Comparison of ENCODE assay signal across 10 cellular contexts in the genomic region with DNA sequence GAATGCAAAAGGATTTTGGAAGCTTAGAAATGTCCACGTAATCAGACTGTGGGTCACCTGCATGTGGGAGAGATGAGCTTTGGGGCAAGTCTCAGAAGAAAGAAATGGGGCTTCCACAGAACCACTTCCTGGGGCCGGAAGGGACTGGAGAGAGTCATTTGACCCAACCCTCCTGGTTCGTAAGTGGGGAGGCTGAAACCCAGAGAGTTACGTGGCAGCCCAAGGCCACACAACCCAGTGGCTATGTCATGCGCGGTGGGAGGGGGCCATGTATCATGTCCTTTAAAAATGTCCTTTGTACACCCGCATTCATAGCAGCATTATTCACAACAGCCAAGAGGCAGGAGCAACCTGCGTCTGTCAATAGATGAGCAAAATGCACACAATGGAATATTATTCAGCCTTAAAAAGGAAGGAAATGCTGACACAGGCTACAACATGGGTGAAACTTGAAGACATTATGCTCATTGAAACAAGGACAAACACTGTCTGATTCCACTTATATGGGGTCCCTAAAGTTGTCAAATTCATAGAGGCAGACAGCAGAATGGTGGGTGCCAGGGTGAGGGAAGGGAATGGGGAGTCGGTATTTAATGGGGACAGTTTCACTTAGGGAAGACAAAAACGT. TPM values are rescaled to one million over a fixed set of nuclear protein-coding genes. Genes with fewer than 3 reads are reported as not detected.
DNase-seq lines count a peak whose midpoint lies in the region; ATAC-seq, FAIRE-seq and TF ChIP-seq lines count a peak whose summit lies in the region.
"Had no signal": no experiment of that assay in that cellular context is flagged by ENCODE, and none has a peak within 500 bp of the region (broad histone marks: within the 10 kb centered on the region; RNA-seq: fewer than 3 reads in every experiment).

No MANE protein-coding gene starts in this region.

- H3K79me2 ChIP-seq in K562 (ENCODE audit: control insufficient read depth, insufficient read depth, low read length), result no peaks in the 10 kb centered on the region

- WGBS in K562 (ENCODE audit: insufficient coverage, low coverage, missing lambda C conversion rate), result 63% methylated on average over 10 of the region's 10 CpGs
- 75 to 79% methylated on average over 10 of the region's 10 CpGs for WGBS in lung, 2 donors
- WGBS in suprapubic skin, result 79% methylated on average over 10 of the region's 10 CpGs

- H3K36me3 ChIP-seq in K562 (ENCODE audit: control insufficient read depth, insufficient read depth, low read length) (no peaks in the 10 kb centered on the region), lung (ENCODE audit: control insufficient read depth in 2 of 2, insufficient read depth in 2 of 2, low read length in 2 of 2) (no peaks in the 10 kb centered on the region), suprapubic skin (no peaks in the 10 kb centered on the region)
- H3K36me3 ChIP-seq: neutrophil had no signal

- CTCF ChIA-PET in K562 (lab: Yijun Ruan, JAX; ENCODE audit: low intra/inter-chr PET ratio), result no interaction called here

- TF ChIP-seq POLR2A in K562 (conservative IDR thresholded peaks at IDR 0.05) (no peak), suprapubic skin (IDR thresholded peaks at IDR 0.05) (no peak)

- in situ Hi-C loops in K562 (cut with MboI), result no loop called here

- H3K4me3 ChIP-seq in K562 (no peak overlapping the region), lung (no peak overlapping the region), suprapubic skin (peak overlapping the region; percentile 47)

- ATAC-seq in K562, result no peak
- no peak for ATAC-seq in lung (ENCODE audit: insufficient read depth, low FRiP score)
- ATAC-seq in GM18511 (IDR thresholded peaks at IDR 0.05; ENCODE audit: unreplicated experiment), result no peak
- no peak for ATAC-seq in GM19023 (IDR thresholded peaks at IDR 0.05; ENCODE audit: unreplicated experiment)
- no peak for ATAC-seq in GM18858 (IDR thresholded peaks at IDR 0.05; ENCODE audit: unreplicated experiment)

- DNase-seq in activated T-cell treated with anti-CD3 and anti-CD28 coated beads, Interleukin-2, amount 50 U/mL, for 24 hours, result peak; percentile 28
- DNase-seq in activated T-cell treated with anti-CD3 and anti-CD28 coated beads, Interleukin-2, amount 50 U/mL, for 1 hour, result no peak
- DNase-seq in K562 (ENCODE audit: extremely low read depth in 1 of 4, low spot score in 3 of 4) (peak in 1 of 4 experiments; percentile 7), lung (ENCODE audit: low spot score) (peak; percentile 16), suprapubic skin (ENCODE audit: low spot score in 2 of 2) (peak in 1 of 2 donors; percentile 62)

- H3K4me1 ChIP-seq in K562 (replicated peaks in 1 of 2; ENCODE audit: control insufficient read depth in 2 of 2, insufficient read depth in 2 of 2, low read length in 2 of 2), result peaks cover 0 to 17% of the 10 kb centered on the region in 2 experiments; a peak in 3 of 5 replicates
- peaks cover 0 to 5% of the 10 kb centered on the region in 2 donors for H3K4me1 ChIP-seq in lung (ENCODE audit: control insufficient read depth in 2 of 2, insufficient read depth in 2 of 2, low read length in 2 of 2)
- peaks cover 17% of the 10 kb centered on the region for H3K4me1 ChIP-seq in suprapubic skin

- POLR2A ChIA-PET in K562 (lab: Yijun Ruan, JAX), result no interaction called here

- H3K4me1 Mint-ChIP-seq in activated T-cell treated with anti-CD3 and anti-CD28 coated beads, Interleukin-2, amount 50 U/mL, for 24 hours (ENCODE audit: low read depth), result peaks cover 8% of the 10 kb centered on the region

- H3K27ac Mint-ChIP-seq in activated T-cell treated with anti-CD3 and anti-CD28 coated beads, Interleukin-2, amount 50 U/mL, for 24 hours, result no peak overlapping the region

- no peak for TF ChIP-seq RAD21 in K562 (CRISPR knock-in tag; conservative IDR thresholded peaks at IDR 0.05 in 1 of 2, IDR thresholded peaks at IDR 0.05 in 1 of 2)

- FAIRE-seq in K562 (lab: Jason Lieb, UNC), result no peak
- FAIRE-seq: RCC 7860 had no signal

- H3K9me1 ChIP-seq in K562 (ENCODE audit: control insufficient read depth, insufficient read depth, low read length), result no peaks in the 10 kb centered on the region

- H2AFZ ChIP-seq in K562 (ENCODE audit: low read depth, low read length), result peak overlapping the region; percentile 54

- H3K9me3 Mint-ChIP-seq in activated T-cell treated with anti-CD3 and anti-CD28 coated beads, Interleukin-2, amount 50 U/mL, for 24 hours, result no peaks in the 10 kb centered on the region

- intact Hi-C loops in K562 (cut with micrococcal nuclease), result no loop called here

- no TSS peak for BruUV-seq in K562 (replicated peaks; lab: Mats Ljungman, UMichigan)

- peak overlapping the region; percentile 41 for H3K4me3 Mint-ChIP-seq in activated T-cell treated with anti-CD3 and anti-CD28 coated beads, Interleukin-2, amount 50 U/mL, for 24 hours

- no peaks in the 10 kb centered on the region for H3K9me3 ChIP-seq in K562 (replicated peaks; ENCODE audit: control insufficient read depth, insufficient read depth, low read depth, low read length)
- H3K9me3 ChIP-seq in lung (ENCODE audit: control insufficient read depth in 2 of 2, insufficient read depth in 1 of 2, low read length in 1 of 2), result peaks cover 0 to 4% of the 10 kb centered on the region in 2 donors
- H3K9me3 ChIP-seq in suprapubic skin, result no peaks in the 10 kb centered on the region
- H3K9me3 ChIP-seq: neutrophil had no signal

- H3K27me3 Mint-ChIP-seq in activated T-cell treated with anti-CD3 and anti-CD28 coated beads, Interleukin-2, amount 50 U/mL, for 24 hours, result peaks cover 12% of the 10 kb centered on the region

- TF ChIP-seq CTCF in K562 (IDR thresholded peaks at IDR 0.05 in 2 of 3, conservative IDR thresholded peaks at IDR 0.05 in 1 of 3; ENCODE audit: insufficient read depth in 2 of 3, low read depth in 1 of 3, low read length in 3 of 3) (no peak), lung (IDR thresholded peaks at IDR 0.05; ENCODE audit: control extremely low read depth, extremely low read depth) (no peak), suprapubic skin (IDR thresholded peaks at IDR 0.05) (no peak)

- TF ChIP-seq EP300 in K562 (IDR thresholded peaks at IDR 0.05; ENCODE audit: low read length) (no peak), suprapubic skin (IDR thresholded peaks at IDR 0.05) (no peak)

- H3K27me3 ChIP-seq in K562 (ENCODE audit: control insufficient read depth in 2 of 2, insufficient read depth in 2 of 2, low read length in 2 of 2), result peaks cover 3 to 31% of the 10 kb centered on the region in 2 experiments; a peak in 2 of 5 replicates
- no peaks in the 10 kb centered on the region for H3K27me3 ChIP-seq in lung (ENCODE audit: control insufficient read depth, insufficient read depth)
- peaks cover 7% of the 10 kb centered on the region for H3K27me3 ChIP-seq in suprapubic skin

- H3K27ac ChIP-seq in K562 (ENCODE audit: extremely low read depth, low read depth, low read length) (no peak overlapping the region), lung (ENCODE audit: low read depth in 1 of 2, low read length in 1 of 2) (peak overlapping the region in 1 of 2 donors; percentile 21), suprapubic skin (no peak overlapping the region)
- H3K27ac ChIP-seq: neutrophil had no signal

- 0 out of 2 replicates have a peak, but pooled peaks cover 3% of the 10 kb centered on the region for H4K20me1 ChIP-seq in K562 (replicated peaks; ENCODE audit: control insufficient read depth, insufficient read depth, low read length)

- H3K9ac ChIP-seq in K562 (ENCODE audit: insufficient read depth in 1 of 2, low read depth in 2 of 2, low read length in 2 of 2), result no peak overlapping the region

- H3K4me2 ChIP-seq in K562 (ENCODE audit: insufficient read depth, low read length), result no peak overlapping the region

- H3K36me3 Mint-ChIP-seq in activated T-cell treated with anti-CD3 and anti-CD28 coated beads, Interleukin-2, amount 50 U/mL, for 24 hours (ENCODE audit: low read depth), result no peaks in the 10 kb centered on the region

TF ChIP-seq in K562, 482 proteins besides CTCF, POLR2A, EP300 and RAD21 (continues in another document):
- TF ChIP-seq ZNF316 (IDR thresholded peaks at IDR 0.05), result peak; percentile 53
- TF ChIP-seq, protein P1, sequence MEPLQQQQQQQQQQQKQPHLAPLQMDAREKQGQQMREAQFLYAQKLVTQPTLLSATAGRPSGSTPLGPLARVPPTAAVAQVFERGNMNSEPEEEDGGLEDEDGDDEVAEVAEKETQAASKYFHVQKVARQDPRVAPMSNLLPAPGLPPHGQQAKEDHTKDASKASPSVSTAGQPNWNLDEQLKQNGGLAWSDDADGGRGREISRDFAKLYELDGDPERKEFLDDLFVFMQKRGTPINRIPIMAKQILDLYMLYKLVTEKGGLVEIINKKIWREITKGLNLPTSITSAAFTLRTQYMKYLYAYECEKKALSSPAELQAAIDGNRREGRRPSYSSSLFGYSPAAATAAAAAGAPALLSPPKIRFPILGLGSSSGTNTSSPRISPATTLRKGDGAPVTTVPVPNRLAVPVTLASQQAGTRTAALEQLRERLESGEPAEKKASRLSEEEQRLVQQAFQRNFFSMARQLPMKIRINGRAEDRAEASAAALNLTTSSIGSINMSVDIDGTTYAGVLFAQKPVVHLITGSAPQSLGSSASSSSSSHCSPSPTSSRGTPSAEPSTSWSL (CRISPR knock-in tag; IDR thresholded peaks at IDR 0.05; ENCODE audit: borderline replicate concordance), result no peak

RNA-seq across cellular contexts. Expression of gene CAMK2B, which starts 15.1 kb away (rescaled TPM):
- 0.23 TPM in 1 of 2 replicates, not detected in the other for total RNA-seq in K562 (2011; cell fraction: chromatin; rRNA removed; ENCODE audit: low replicate concordance)
- total RNA-seq in K562 (2011; cell fraction: nucleolus; rRNA removed), result 0.26 and 0.50 TPM in 2 replicates
- not detected in 2 replicates for total RNA-seq in K562 (2011; cell fraction: nucleoplasm; rRNA removed)
- total RNA-seq in K562 (2014; rRNA removed), result 0.09 and 0.16 TPM in 2 replicates
- total RNA-seq in K562 (2014; rRNA removed; fragmentation: Illumina TruSeq; extraction: Trizol), result not detected in 2 replicates
- 0.04 TPM in 2 replicates for total RNA-seq in K562 (2015; rRNA removed; fragmentation: Illumina TruSeq; extraction: Trizol)
- 0.29 TPM in 1 of 2 replicates, not detected in the other for total RNA-seq in K562 (2021)
- 0.04 and 0.12 TPM in 2 replicates for polyA plus RNA-seq in K562 (2011; rRNA removed)
- 0.04 and 0.13 TPM in 2 replicates for polyA plus RNA-seq in K562 (2011; cell fraction: cytosol; rRNA removed)
- 0.10 and 0.18 TPM in 2 replicates for polyA plus RNA-seq in K562 (2011; cell fraction: nucleus; rRNA removed)
- polyA plus RNA-seq in K562 (2012), result 0.09 and 0.18 TPM in 2 replicates
- polyA plus RNA-seq in K562 (2014; fragmentation: Illumina TruSeq; extraction: Trizol), result 0.07 and 0.10 TPM in 2 replicates
- polyA plus RNA-seq in K562 (2014; fragmentation: Nextera tagmentation; extraction: Ambion mirVana), result not detected
- polyA plus RNA-seq in K562 (2014; rRNA removed), result 0.05 and 0.08 TPM in 2 replicates
- not detected in 2 replicates for polyA minus RNA-seq in K562 (2011; rRNA and poly(A)+ RNA removed)
- polyA minus RNA-seq in K562 (2011; cell fraction: cytosol; rRNA and poly(A)+ RNA removed), result not detected in 2 replicates
- polyA minus RNA-seq in K562 (2011; cell fraction: nucleus; rRNA and poly(A)+ RNA removed), result not detected in 2 replicates
- under 1 TPM; 0.40 to 0.80 TPM for total RNA-seq in lung
- polyA plus RNA-seq in lung, result under 1 TPM; 0.12 to 0.25 TPM
- total RNA-seq in suprapubic skin, result 1 to 10 TPM in 2 of 4 donors, under 1 TPM in 2; 0.89 to 5.1 (median 1.2) TPM
